In genomic region chr4:155787113-155787710, GRCh38 we compare ENCODE assay signal across 8 cellular contexts. TPM values are rescaled to one million over a fixed set of nuclear protein-coding genes. Genes with fewer than 3 reads are reported as not detected.
DNase-seq lines count a peak whose midpoint lies in the region; ATAC-seq, FAIRE-seq and TF ChIP-seq lines count a peak whose summit lies in the region.

No MANE protein-coding gene starts in this region.

- H4K20me1 ChIP-seq in GM12878 (ENCODE audit: control insufficient read depth, insufficient read depth): no peaks in the 10 kb centered on the region
- H4K20me1 ChIP-seq in keratinocyte (ENCODE audit: control insufficient read depth, extremely low read depth, insufficient read depth, low read length): no peaks in the 10 kb centered on the region

- H2AFZ ChIP-seq in GM12878 (ENCODE audit: control insufficient read depth, low read depth, low read length) (no peak overlapping the region; the same call in 1 of the 2 replicates), keratinocyte (ENCODE audit: control insufficient read depth, low read length) (no peak overlapping the region)

- 11% methylated on average over 5 of the region's 5 CpGs for WGBS in GM12878 (ENCODE audit: insufficient coverage, insufficient replicate concordance, low lambda C conversion rate, missing lambda C conversion rate)

- BruUV-seq in GM12878 (replicated peaks; lab: Mats Ljungman, UMichigan): no TSS peak

- RAD21 ChIA-PET in GM12878 (lab: Charles Lee; ENCODE audit: unreplicated experiment): interaction anchor here (0.6 to 3.6 kb wide), 41 partner anchors 9 to 420 kb away, joined by 3 to 39 read pairs (median 5); partner anchors contain the start of genes CTSO, GUCY1A1, GUCY1B1 and MAP9

- H3K4me2 ChIP-seq in GM12878 (ENCODE audit: control insufficient read depth, insufficient read depth) (no peak overlapping the region), keratinocyte (ENCODE audit: control insufficient read depth, extremely low read depth, insufficient read depth, low read depth, low read length) (no peak overlapping the region)

- peak; percentile 89 for FAIRE-seq in GM19239 (lab: Jason Lieb, UNC)
- FAIRE-seq in GM12878 (lab: Jason Lieb, UNC): peak; percentile 76
- FAIRE-seq in keratinocyte (lab: Jason Lieb, UNC): no peak

- TF ChIP-seq CTCF in GM12878 (IDR thresholded peaks at IDR 0.05 in 2 of 3, conservative IDR thresholded peaks at IDR 0.05 in 1 of 3; ENCODE audit: control insufficient read depth in 2 of 3, extremely low read depth in 1 of 3, insufficient read depth in 1 of 3, low read depth in 3 of 3, low read length in 3 of 3) (peak; percentile 81 to 98 (median 90)), keratinocyte (optimal IDR thresholded peaks at IDR 0.05 in 1 of 3, IDR thresholded peaks at IDR 0.05 in 1 of 3, conservative IDR thresholded peaks at IDR 0.05 in 1 of 3; ENCODE audit: extremely low read depth in 1 of 3, insufficient read depth in 2 of 3, low read length in 3 of 3) (peak in 2 of 3 experiments; percentile 74 to 76), tibial artery (IDR thresholded peaks at IDR 0.05) (peak; percentile 65 to 74)

- CTCF ChIA-PET in GM12878 (lab: Yijun Ruan, JAX): interaction anchor here (0.6 to 4.6 kb wide), 41 partner anchors 8 to 1149 kb away, joined by 3 to 75 read pairs (median 4); partner anchors contain the start of gene CTSO

- H3K27me3 ChIP-seq in GM12878 (replicated peaks in 1 of 2; ENCODE audit: control insufficient read depth in 2 of 2, insufficient read depth in 2 of 2, low read length in 1 of 2) (no peaks in the 10 kb centered on the region), keratinocyte (ENCODE audit: control insufficient read depth, extremely low read depth, insufficient read depth, low read length) (no peaks in the 10 kb centered on the region), tibial artery (no peaks in the 10 kb centered on the region)

- no peak for TF ChIP-seq EP300 in GM12878 (IDR thresholded peaks at IDR 0.05; ENCODE audit: borderline replicate concordance in 1 of 2, control insufficient read depth in 1 of 2, low read depth in 2 of 2, low read length in 2 of 2)

- H3K79me2 ChIP-seq in GM12878 (ENCODE audit: control insufficient read depth, insufficient read depth, low read length) (no peaks in the 10 kb centered on the region), keratinocyte (ENCODE audit: control insufficient read depth, insufficient read depth, low read length) (no peaks in the 10 kb centered on the region)

- TF ChIP-seq RAD21 in GM12878 (IDR thresholded peaks at IDR 0.05; ENCODE audit: insufficient read depth, low read depth, low read length): peak; percentile 93

- H3K9ac ChIP-seq in GM12878 (ENCODE audit: control insufficient read depth, insufficient read depth, low read length) (no peak overlapping the region), keratinocyte (ENCODE audit: control insufficient read depth, extremely low read depth, insufficient read depth, low read length) (no peak overlapping the region)

- no peak for TF ChIP-seq POLR2A in GM12878 (IDR thresholded peaks at IDR 0.05; ENCODE audit: low read depth, low read length)

- in situ Hi-C loops in GM12878 (cut with MboI): loop anchor here (25.0 kb wide), 2 partner anchors 800 to 975 kb away; no protein-coding TSS in a partner anchor

- H3K4me1 ChIP-seq in GM12878 (ENCODE audit: control insufficient read depth, insufficient read depth, low read length) (no peaks in the 10 kb centered on the region), keratinocyte (ENCODE audit: control insufficient read depth, extremely low read depth, insufficient read depth, low read length) (no peaks in the 10 kb centered on the region), tibial artery (peaks cover 0 to 54% (median 6%) of the 10 kb centered on the region in 4 donors)

- SMC1A ChIA-PET in GM12878 (lab: Charles Lee; ENCODE audit: uncharacterized antibody, unreplicated experiment): interaction anchor here (0.6 to 2.1 kb wide), 52 partner anchors 9 to 383 kb away, joined by 3 to 40 read pairs (median 4); partner anchors contain the start of genes CTSO and GUCY1B1

- POLR2A ChIA-PET in GM12878 (lab: Charles Lee): interaction anchor here (0.6 to 1.6 kb wide), 4 partner anchors 28 to 258 kb away, joined by 3 to 5 read pairs (median 4); partner anchors contain the start of gene GUCY1B1

- H3K9me1 ChIP-seq in keratinocyte (ENCODE audit: control insufficient read depth, extremely low read depth, insufficient read depth, low read length): no peaks in the 10 kb centered on the region

- dilution Hi-C loops in keratinocyte (cut with MboI; ENCODE audit: extremely low pct_ligation_motif_present, low sequenced_read_pairs): no loop called here

- intact Hi-C loops in GM12878 (cut with micrococcal nuclease; ENCODE audit: unreplicated experiment) (loop anchor here (1.0 to 5.0 kb wide), 4 partner anchors 258 to 980 kb away; no protein-coding TSS in a partner anchor), tibial artery (cut with DNase I; ENCODE audit: low total_unique reads) (loop anchor here (5.0 kb wide), 1 partner anchor 345 kb away; no protein-coding TSS in a partner anchor)

- H3K36me3 ChIP-seq in GM12878 (ENCODE audit: control insufficient read depth in 2 of 2, insufficient read depth in 2 of 2, low read length in 1 of 2) (no peaks in the 10 kb centered on the region), keratinocyte (ENCODE audit: control insufficient read depth in 2 of 2, extremely low read depth in 1 of 2, insufficient read depth in 2 of 2, low read length in 2 of 2) (no peaks in the 10 kb centered on the region), tibial artery (peaks cover 0 to 7% (median 0%) of the 10 kb centered on the region in 3 donors)

- H3K27ac ChIP-seq in GM12878 (ENCODE audit: control insufficient read depth, insufficient read depth) (no peak overlapping the region), keratinocyte (ENCODE audit: control insufficient read depth, insufficient read depth, low read length) (no peak overlapping the region), tibial artery (peak overlapping the region in 1 of 2 donors; percentile 47)

- H3K9me3 ChIP-seq in GM12878 (replicated peaks; ENCODE audit: control insufficient read depth, insufficient read depth, low read length) (no peaks in the 10 kb centered on the region), keratinocyte (ENCODE audit: control insufficient read depth, low read depth, low read length) (no peaks in the 10 kb centered on the region), tibial artery (no peaks in the 10 kb centered on the region)

- peak; percentile 98 for ATAC-seq in HG03103 (IDR thresholded peaks at IDR 0.05; ENCODE audit: low read depth, unreplicated experiment)
- ATAC-seq in GM12878: peak; percentile 97

- DNase-seq in DMS114 treated with DMSO at 0.1 percent for 48 hours (lab: John Stamatoyannopoulos, UW; ENCODE audit: unreplicated experiment): peak; percentile 11
- no peak for DNase-seq in GM19239 (ENCODE audit: insufficient read length, low spot score)
- peak; percentile 40 to 72 for DNase-seq in NCI-H446 (lab: John Stamatoyannopoulos, UW)
- peak; percentile 19 for DNase-seq in GM12878 (ENCODE audit: low read depth, low spot score)
- no peak for DNase-seq in keratinocyte (ENCODE audit: low read depth, low spot score)
- DNase-seq in tibial artery: no peak
- DNase-seq in activated T-cell treated with anti-CD3 and anti-CD28 coated beads for 4 hours: no peak

- H3K4me3 ChIP-seq in GM12878: no peak overlapping the region
- H3K4me3 ChIP-seq in keratinocyte (ENCODE audit: control insufficient read depth in 2 of 3, extremely low read depth in 1 of 3, insufficient read depth in 2 of 3, low read depth in 1 of 3, low read length in 3 of 3): no peak overlapping the region
- H3K4me3 ChIP-seq in tibial artery: no peak overlapping the region

TF ChIP-seq in GM12878, 131 proteins besides CTCF, POLR2A, EP300 and RAD21 (continues in another document):
- TF ChIP-seq FOS (IDR thresholded peaks at IDR 0.05; ENCODE audit: borderline replicate concordance, extremely low read depth, insufficient read length) (no peak), RAD51 (IDR thresholded peaks at IDR 0.05) (0 out of 2 replicates have a peak, but pooled peaks have one; percentile 13), ZNF24 (IDR thresholded peaks at IDR 0.05) (0 out of 2 replicates have a peak, but pooled peaks have one; percentile 18), SMC3 (IDR thresholded peaks at IDR 0.05; ENCODE audit: borderline replicate concordance, low read length) (peak; percentile 91), GABPA (IDR thresholded peaks at IDR 0.05; ENCODE audit: low read depth) (no peak), FOXM1 (IDR thresholded peaks at IDR 0.05; ENCODE audit: low read depth, low read length) (0 out of 2 replicates have a peak, but pooled peaks have one; percentile 18), EGR1 (IDR thresholded peaks at IDR 0.05; ENCODE audit: borderline replicate concordance in 1 of 2, low read depth in 2 of 2, low read length in 2 of 2) (no peak)

RNA-seq across cellular contexts. Expression of gene GUCY1B1, which starts 28.4 kb away (rescaled TPM):
- 72.4 and 76.1 TPM in 2 replicates for total RNA-seq in GM12878 (2013; cell fraction: nucleolus; rRNA removed)
- total RNA-seq in GM12878 (2014; rRNA removed): 0.98 and 1.2 TPM in 2 replicates
- 1.5 and 1.7 TPM in 2 replicates for total RNA-seq in GM12878 (2014; rRNA removed; fragmentation: Illumina TruSeq; extraction: Trizol)
- total RNA-seq in GM12878 (2021): 0.90 and 0.98 TPM in 2 replicates
- 0.92 TPM for polyA plus RNA-seq in GM12878 (2011; ENCODE audit: low read depth)
- 38.5 and 43.9 TPM in 2 replicates for polyA plus RNA-seq in GM12878 (2011; rRNA removed)
- polyA plus RNA-seq in GM12878 (2011; cell fraction: cytosol; rRNA removed): 20.0 and 24.0 TPM in 2 replicates
- 24.7 and 33.3 TPM in 2 replicates for polyA plus RNA-seq in GM12878 (2011; cell fraction: nucleus; rRNA removed)
- 1.2 and 1.9 TPM in 2 replicates for polyA plus RNA-seq in GM12878 (2012)
- 2.1 and 3.6 TPM in 2 replicates for polyA plus RNA-seq in GM12878 (2014; fragmentation: Illumina TruSeq; extraction: Trizol)
- polyA plus RNA-seq in GM12878 (2014; fragmentation: Nextera tagmentation; extraction: Ambion mirVana): 1 to 10 TPM in 1 of 2 experiments, under 1 TPM in 1; 0.60 to 1.1 TPM
- 0.77 and 1.0 TPM in 2 replicates for polyA plus RNA-seq in GM12878 (2014; rRNA removed)
- polyA plus RNA-seq in GM12878 (2016; fragmentation: Nextera tagmentation; extraction: Ambion mirVana): 1 to 10 TPM; 2.1 to 3.0 TPM
- polyA minus RNA-seq in GM12878 (2011; rRNA and poly(A)+ RNA removed): 31.7 and 50.3 TPM in 2 replicates
- polyA minus RNA-seq in GM12878 (2011; cell fraction: cytosol; rRNA and poly(A)+ RNA removed): 12.6 and 14.8 TPM in 2 replicates
- 13.0 and 13.1 TPM in 2 replicates for polyA minus RNA-seq in GM12878 (2011; cell fraction: nucleus; rRNA and poly(A)+ RNA removed)
- 0.05 to 0.09 TPM (median 0.08 TPM) in 3 replicates for polyA plus RNA-seq in keratinocyte
- 0.31 TPM for polyA plus RNA-seq in keratinocyte (2011; ENCODE audit: low read depth)
- polyA plus RNA-seq in keratinocyte (2011; cell fraction: cytosol; rRNA removed): 0.16 and 0.29 TPM in 2 replicates
- 0.20 and 0.21 TPM in 2 replicates for polyA plus RNA-seq in keratinocyte (2011; cell fraction: nucleus; rRNA removed)
- 0.41 TPM in 1 of 2 replicates, not detected in the other for polyA plus RNA-seq in keratinocyte (2012; ENCODE audit: low replicate concordance)
- 0.06 to 0.36 TPM in 2 of 3 replicates, not detected in the other for polyA minus RNA-seq in keratinocyte
- polyA minus RNA-seq in keratinocyte (2011; cell fraction: cytosol; rRNA and poly(A)+ RNA removed): not detected
- polyA minus RNA-seq in keratinocyte (2011; cell fraction: nucleus; rRNA and poly(A)+ RNA removed): 0.21 and 0.47 TPM in 2 replicates

Comparison
In these comparisons a context has a peak if more than half of its experiments do, and no peak if none do; other contexts are left out.
1. DNase-seq: peak in DMS114 treated with DMSO at 0.1 percent for 48 hours (single experiment), NCI-H446 (2 of 2) and GM12878 (single experiment); none in GM19239 (single experiment), keratinocyte (single experiment), tibial artery (0 of 2) and activated T-cell treated with anti-CD3 and anti-CD28 coated beads for 4 hours (single experiment).
2. Peak in every context shown above with its lines, with median percentiles within 50 percentile points of each other: CTCF ChIP-seq.